8 cellular contexts compared by ENCODE assay signal in the genomic region with DNA sequence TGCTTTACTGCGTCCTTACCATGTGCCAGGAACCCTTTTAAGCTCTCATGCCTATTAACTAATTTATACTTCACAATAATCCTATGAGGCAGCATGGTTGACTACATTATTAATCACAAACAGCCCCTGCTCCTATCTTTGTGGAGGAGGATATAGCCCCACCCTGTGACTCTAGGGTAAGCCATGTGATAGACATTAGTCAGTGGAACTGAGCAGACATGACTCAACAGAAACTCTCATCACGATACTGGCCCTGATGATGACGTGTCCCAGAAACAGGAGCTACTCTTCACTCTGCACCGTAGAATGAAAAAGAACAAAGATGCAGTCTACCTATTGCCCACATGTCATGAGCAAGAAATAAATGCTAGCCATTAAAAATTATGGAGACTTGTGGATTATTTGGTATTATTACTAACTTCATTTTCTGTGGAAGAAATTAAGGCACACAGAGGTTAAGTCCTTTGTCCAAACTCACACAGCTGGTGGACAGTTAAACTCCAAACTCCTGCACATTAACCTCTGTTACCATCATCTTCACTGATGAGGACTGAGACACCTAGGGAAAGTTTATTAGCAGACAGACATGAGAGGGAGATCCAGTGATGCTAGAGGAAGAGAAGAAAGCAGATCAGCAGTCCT. TPM values are rescaled to one million over a fixed set of nuclear protein-coding genes. Genes with fewer than 3 reads are reported as not detected.
DNase-seq lines count a peak whose midpoint lies in the region; ATAC-seq and TF ChIP-seq lines count a peak whose summit lies in the region.

No MANE protein-coding gene starts in this region.

- H3K4me2 ChIP-seq in OCI-LY3 (ENCODE audit: low read length) = no peak overlapping the region

- H2AFZ ChIP-seq in OCI-LY3 (ENCODE audit: low read depth, low read length) = 0 out of 2 replicates have a peak overlapping the region, but pooled peaks have one; percentile 24

- ATAC-seq in activated T-cell treated with anti-CD3 and anti-CD28 coated beads, Interleukin-2, amount 50 U/mL, for 72 hours (replicated peaks in 1 of 2) = peak; percentile 99 to 100
- ATAC-seq in esophagus mucosa = peak; percentile 100
- no peak for ATAC-seq in GM19324 (IDR thresholded peaks at IDR 0.05; ENCODE audit: low FRiP score, unreplicated experiment)

- H3K27me3 ChIP-seq in OCI-LY3 (ENCODE audit: low read depth, low read length) = peaks cover 7% of the 10 kb centered on the region; the same call in 1 of the 2 replicates

- H3K27ac Mint-ChIP-seq in activated T-cell treated with anti-CD3 and anti-CD28 coated beads, Interleukin-2, amount 50 U/mL, for 72 hours = peak overlapping the region; percentile 16
- H3K27ac Mint-ChIP-seq in activated T-cell treated with anti-CD3 and anti-CD28 coated beads, Interleukin-2, amount 50 U/mL, for 24 hours = no peak overlapping the region

- no peak overlapping the region for H3K9ac ChIP-seq in OCI-LY3 (ENCODE audit: low read length)

- H3K36me3 Mint-ChIP-seq in activated T-cell treated with anti-CD3 and anti-CD28 coated beads, Interleukin-2, amount 50 U/mL, for 72 hours (ENCODE audit: insufficient read depth in 2 of 2) = no peaks in the 10 kb centered on the region
- no peaks in the 10 kb centered on the region for H3K36me3 Mint-ChIP-seq in activated T-cell treated with anti-CD3 and anti-CD28 coated beads, Interleukin-2, amount 50 U/mL, for 24 hours (ENCODE audit: low read depth)

- H3K79me2 ChIP-seq in OCI-LY3 (ENCODE audit: low read length) = no peaks in the 10 kb centered on the region

- peaks cover 24% of the 10 kb centered on the region for H3K27me3 Mint-ChIP-seq in activated T-cell treated with anti-CD3 and anti-CD28 coated beads, Interleukin-2, amount 50 U/mL, for 72 hours (ENCODE audit: low read depth)
- H3K27me3 Mint-ChIP-seq in activated T-cell treated with anti-CD3 and anti-CD28 coated beads, Interleukin-2, amount 50 U/mL, for 24 hours = peaks cover 18% of the 10 kb centered on the region

- H3K27ac ChIP-seq in OCI-LY3 (ENCODE audit: low read length) = no peak overlapping the region

- no peak for TF ChIP-seq CTCF in OCI-LY3 (IDR thresholded peaks at IDR 0.05; ENCODE audit: low read depth, low read length)

- peaks cover 18% of the 10 kb centered on the region for H3K4me1 Mint-ChIP-seq in activated T-cell treated with anti-CD3 and anti-CD28 coated beads, Interleukin-2, amount 50 U/mL, for 72 hours (ENCODE audit: low read depth)
- H3K4me1 Mint-ChIP-seq in activated T-cell treated with anti-CD3 and anti-CD28 coated beads, Interleukin-2, amount 50 U/mL, for 24 hours (ENCODE audit: low read depth) = peaks cover 7% of the 10 kb centered on the region

- no peaks in the 10 kb centered on the region for H3K9me3 ChIP-seq in OCI-LY3 (ENCODE audit: insufficient read depth, low read length)

- no peaks in the 10 kb centered on the region for H4K20me1 ChIP-seq in OCI-LY3 (ENCODE audit: insufficient read depth, low read length)

- peak overlapping the region in 1 of 2 donors; percentile 8 for H3K4me3 Mint-ChIP-seq in activated T-cell treated with anti-CD3 and anti-CD28 coated beads, Interleukin-2, amount 50 U/mL, for 72 hours
- no peak overlapping the region for H3K4me3 Mint-ChIP-seq in activated T-cell treated with anti-CD3 and anti-CD28 coated beads, Interleukin-2, amount 50 U/mL, for 24 hours

- no peaks in the 10 kb centered on the region for H3K9me3 Mint-ChIP-seq in activated T-cell treated with anti-CD3 and anti-CD28 coated beads, Interleukin-2, amount 50 U/mL, for 72 hours
- H3K9me3 Mint-ChIP-seq in activated T-cell treated with anti-CD3 and anti-CD28 coated beads, Interleukin-2, amount 50 U/mL, for 24 hours = no peaks in the 10 kb centered on the region

- H3K4me1 ChIP-seq in OCI-LY3 (ENCODE audit: low read length) = no peaks in the 10 kb centered on the region

- H3K4me3 ChIP-seq in OCI-LY3 (ENCODE audit: low read length) = no peak overlapping the region

- no peaks in the 10 kb centered on the region for H3K36me3 ChIP-seq in OCI-LY3 (replicated peaks; ENCODE audit: low read depth, low read length)

- DNase-seq in activated T-cell treated with anti-CD3 and anti-CD28 coated beads, Interleukin-2, amount 50 U/mL, for 72 hours = peak; percentile 31 to 36
- no peak for DNase-seq in activated T-cell treated with anti-CD3 and anti-CD28 coated beads, Interleukin-2, amount 50 U/mL, for 24 hours
- peak in 2 of 3 experiments; percentile 2 to 7 for DNase-seq in stimulated activated CD4-positive, alpha-beta T cell treated with anti-CD3 and anti-CD28 coated beads, TNF-alpha, amount 100 ng/mL, for 24 hours (ENCODE audit: low read depth in 3 of 3)
- no peak for DNase-seq in NOMO-1 (lab: John Stamatoyannopoulos, UW; ENCODE audit: unreplicated experiment in 2 of 2)
- DNase-seq in NCI-H2029 treated with DMSO at 0.1 percent for 48 hours (lab: John Stamatoyannopoulos, UW) = no peak

RNA-seq across cellular contexts. Expression of gene CFAP20DC, which starts 51.2 kb away (rescaled TPM):
- total RNA-seq in activated T-cell treated with anti-CD3 and anti-CD28 coated beads, Interleukin-2, amount 50 U/mL, for 72 hours = 1 to 10 TPM; 2.0 to 2.8 TPM
- total RNA-seq in esophagus mucosa = 8.7 TPM

Comparison
In these comparisons a context has a peak if more than half of its experiments do, and no peak if none do; other contexts are left out.
1. DNase-seq: peak in activated T-cell treated with anti-CD3 and anti-CD28 coated beads, Interleukin-2, amount 50 U/mL, for 72 hours (2 of 2) and stimulated activated CD4-positive, alpha-beta T cell treated with anti-CD3 and anti-CD28 coated beads, TNF-alpha, amount 100 ng/mL, for 24 hours (2 of 3); none in activated T-cell treated with anti-CD3 and anti-CD28 coated beads, Interleukin-2, amount 50 U/mL, for 24 hours (single experiment), NOMO-1 (0 of 2) and NCI-H2029 treated with DMSO at 0.1 percent for 48 hours (single experiment).